In the genomic region with DNA sequence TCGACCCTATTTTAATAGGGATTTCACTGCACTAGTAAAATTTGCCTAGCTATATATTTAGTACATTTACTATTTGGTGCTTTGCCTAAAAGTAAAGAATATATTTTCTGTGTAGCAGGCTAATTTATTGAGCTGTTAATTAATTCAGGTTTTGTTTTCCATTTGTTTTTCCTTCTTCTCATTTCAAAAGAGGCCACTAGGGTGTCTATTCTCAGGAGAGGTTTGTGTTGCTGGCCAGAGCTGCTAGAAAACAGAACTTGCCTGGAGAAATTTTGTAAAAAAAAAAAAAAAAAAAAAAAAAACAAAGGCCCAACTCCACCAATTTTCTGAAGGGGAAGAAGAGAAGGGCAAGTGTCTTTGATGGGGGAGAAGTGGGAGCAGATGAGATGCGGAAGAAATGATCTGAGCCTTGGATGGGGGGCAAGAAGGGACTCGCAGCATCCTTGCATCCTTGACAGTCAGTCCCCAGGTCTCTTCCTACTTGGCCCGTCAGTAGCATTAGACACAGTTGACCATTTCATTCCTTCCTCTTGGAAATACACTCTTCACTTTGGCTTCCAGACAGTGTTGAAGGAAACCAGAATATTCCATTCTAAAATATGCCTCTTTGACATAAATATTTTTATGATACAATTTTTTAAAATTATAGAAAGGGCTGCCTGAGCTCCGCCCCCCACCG, we compare ENCODE assay signal across 21 cellular contexts.
A peak's percentile ranks its signal among the peaks of the same experiment; 100 is the strongest.
DNase-seq lines count a peak whose midpoint lies in the region; ATAC-seq and TF ChIP-seq lines count a peak whose summit lies in the region.
"Had no signal": no experiment of that assay in that cellular context is flagged by ENCODE, and none has a peak within 500 bp of the region (broad histone marks: within the 10 kb centered on the region; RNA-seq: fewer than 3 reads in every experiment).

No MANE protein-coding gene starts in this region.

- CTCF ChIA-PET in WTC11 (lab: Charles Lee): interaction anchor here (0.6 to 1.8 kb wide), 13 partner anchors 11 to 697 kb away, joined by 3 to 8 read pairs (median 4); no protein-coding TSS in a partner anchor

- no peak overlapping the region for H3K27ac Mint-ChIP-seq in WTC11
- no peak overlapping the region for H3K27ac Mint-ChIP-seq in neural progenitor cell
- H3K27ac Mint-ChIP-seq in stimulated activated naive B cell treated with anti-CD40 and anti-IgM and Interleukin-4, amounts not matched to agents 10 μg/mL and 1 μg/mL and 100 μg/mL, for 72 hours: no peak overlapping the region
- H3K27ac Mint-ChIP-seq: B cell had no signal

- H3K79me2 ChIP-seq in neural progenitor cell (ENCODE audit: low read depth): no peaks in the 10 kb centered on the region

- no peaks in the 10 kb centered on the region for H4K20me1 ChIP-seq in neural progenitor cell (ENCODE audit: low read depth)

- H2AFZ ChIP-seq in neural progenitor cell (replicated peaks): no peak overlapping the region

- no peaks in the 10 kb centered on the region for H3K9me3 ChIP-seq in neural progenitor cell (ENCODE audit: low read depth)
- H3K9me3 ChIP-seq: MG63 had no signal

- no peaks in the 10 kb centered on the region for H3K27me3 ChIP-seq in neural progenitor cell
- H3K27me3 ChIP-seq: MG63 had no signal

- no peak overlapping the region for H3K4me3 ChIP-seq in neural progenitor cell
- H3K4me3 ChIP-seq: MG63 had no signal

- peak; percentile 59 for ATAC-seq in WTC11
- ATAC-seq in stimulated activated naive B cell treated with anti-CD40 and anti-IgM and Interleukin-4, amounts not matched to agents 10 μg/mL and 1 μg/mL and 100 μg/mL, for 72 hours (replicated peaks): no peak
- ATAC-seq: HepG2, PC-3, SK-N-SH treated with all-trans-retinoic acid at 6 μM for 48 hours had no signal

- peak overlapping the region; percentile 57 for H3K27ac ChIP-seq in neural progenitor cell
- H3K27ac ChIP-seq: 22Rv1 had no signal

- DNase-seq in DMS 273 (lab: John Stamatoyannopoulos, UW; ENCODE audit: unreplicated experiment) (peak; percentile 4), DMS 273 treated with DMSO at 0.1 percent for 48 hours (lab: John Stamatoyannopoulos, UW) (no peak), WTC11 (ENCODE audit: low spot score) (no peak), neural progenitor cell (ENCODE audit: low spot score) (no peak), KG1 (lab: John Stamatoyannopoulos, UW) (no peak), putamen (ENCODE audit: low spot score) (no peak)
- no peak for DNase-seq in stimulated activated naive B cell treated with anti-CD40 and anti-IgM and Interleukin-4, amounts not matched to agents 10 μg/mL and 1 μg/mL and 100 μg/mL, for 72 hours
- DNase-seq: DMS53; MG63; NCI-H1105 treated with DMSO at 0.1 percent for 48 hours; NCI-H146; NCI-H1930; NCI-H2107; NCI-H524 treated with DMSO at 0.1 percent for 48 hours; NCI-H82; NK-92 treated with Interleukin-12 subunit alpha and Interleukin-12 subunit beta, amount 100 ng/mL, for 24 hours; PC-3 had no signal

- no peaks in the 10 kb centered on the region for H3K27me3 Mint-ChIP-seq in WTC11 (ENCODE audit: low read depth)
- H3K27me3 Mint-ChIP-seq in neural progenitor cell (ENCODE audit: insufficient read depth, low read depth): no peaks in the 10 kb centered on the region
- peaks cover 0 to 5% of the 10 kb centered on the region in 2 donors for H3K27me3 Mint-ChIP-seq in stimulated activated naive B cell treated with anti-CD40 and anti-IgM and Interleukin-4, amounts not matched to agents 10 μg/mL and 1 μg/mL and 100 μg/mL, for 72 hours
- H3K27me3 Mint-ChIP-seq: B cell had no signal

- H3K36me3 Mint-ChIP-seq in WTC11 (no peaks in the 10 kb centered on the region), neural progenitor cell (peaks cover 15% of the 10 kb centered on the region)
- H3K36me3 Mint-ChIP-seq in stimulated activated naive B cell treated with anti-CD40 and anti-IgM and Interleukin-4, amounts not matched to agents 10 μg/mL and 1 μg/mL and 100 μg/mL, for 72 hours: no peaks in the 10 kb centered on the region

- no peak for TF ChIP-seq CTCF in WTC11 (IDR thresholded peaks at IDR 0.05)
- peak; percentile 27 for TF ChIP-seq CTCF in neural progenitor cell (IDR thresholded peaks at IDR 0.05)

- no peaks in the 10 kb centered on the region for H3K9me3 Mint-ChIP-seq in WTC11
- peaks cover 3% of the 10 kb centered on the region for H3K9me3 Mint-ChIP-seq in neural progenitor cell
- peaks cover 0 to 1% of the 10 kb centered on the region in 2 donors for H3K9me3 Mint-ChIP-seq in stimulated activated naive B cell treated with anti-CD40 and anti-IgM and Interleukin-4, amounts not matched to agents 10 μg/mL and 1 μg/mL and 100 μg/mL, for 72 hours

- H3K4me1 ChIP-seq in neural progenitor cell: peaks cover 41% of the 10 kb centered on the region

- H3K4me3 Mint-ChIP-seq in WTC11 (no peak overlapping the region), neural progenitor cell (no peak overlapping the region)
- H3K4me3 Mint-ChIP-seq in stimulated activated naive B cell treated with anti-CD40 and anti-IgM and Interleukin-4, amounts not matched to agents 10 μg/mL and 1 μg/mL and 100 μg/mL, for 72 hours: no peak overlapping the region
- H3K4me3 Mint-ChIP-seq: B cell had no signal

- H3F3A ChIP-seq in neural progenitor cell (ENCODE audit: low read depth): peaks cover 32% of the 10 kb centered on the region

- no peak overlapping the region for H3K4me2 ChIP-seq in neural progenitor cell

- H3K9ac ChIP-seq in neural progenitor cell: no peak overlapping the region

- H3K4me1 Mint-ChIP-seq in WTC11: peaks cover 41% of the 10 kb centered on the region
- H3K4me1 Mint-ChIP-seq in neural progenitor cell: peaks cover 11% of the 10 kb centered on the region
- H3K4me1 Mint-ChIP-seq in stimulated activated naive B cell treated with anti-CD40 and anti-IgM and Interleukin-4, amounts not matched to agents 10 μg/mL and 1 μg/mL and 100 μg/mL, for 72 hours: no peaks in the 10 kb centered on the region
- H3K4me1 Mint-ChIP-seq: B cell had no signal

- POLR2A ChIA-PET in WTC11 (lab: Charles Lee): interaction anchor here (0.7 kb wide), 1 partner anchor 383 kb away, joined by 3 read pairs; no protein-coding TSS in a partner anchor

- H3K36me3 ChIP-seq in neural progenitor cell: no peaks in the 10 kb centered on the region
- H3K36me3 ChIP-seq: MG63 had no signal

TF ChIP-seq in WTC11, 78 proteins besides CTCF, POLR2A, EP300 and RAD21 (continues in another document):
- TF ChIP-seq, protein P1, sequence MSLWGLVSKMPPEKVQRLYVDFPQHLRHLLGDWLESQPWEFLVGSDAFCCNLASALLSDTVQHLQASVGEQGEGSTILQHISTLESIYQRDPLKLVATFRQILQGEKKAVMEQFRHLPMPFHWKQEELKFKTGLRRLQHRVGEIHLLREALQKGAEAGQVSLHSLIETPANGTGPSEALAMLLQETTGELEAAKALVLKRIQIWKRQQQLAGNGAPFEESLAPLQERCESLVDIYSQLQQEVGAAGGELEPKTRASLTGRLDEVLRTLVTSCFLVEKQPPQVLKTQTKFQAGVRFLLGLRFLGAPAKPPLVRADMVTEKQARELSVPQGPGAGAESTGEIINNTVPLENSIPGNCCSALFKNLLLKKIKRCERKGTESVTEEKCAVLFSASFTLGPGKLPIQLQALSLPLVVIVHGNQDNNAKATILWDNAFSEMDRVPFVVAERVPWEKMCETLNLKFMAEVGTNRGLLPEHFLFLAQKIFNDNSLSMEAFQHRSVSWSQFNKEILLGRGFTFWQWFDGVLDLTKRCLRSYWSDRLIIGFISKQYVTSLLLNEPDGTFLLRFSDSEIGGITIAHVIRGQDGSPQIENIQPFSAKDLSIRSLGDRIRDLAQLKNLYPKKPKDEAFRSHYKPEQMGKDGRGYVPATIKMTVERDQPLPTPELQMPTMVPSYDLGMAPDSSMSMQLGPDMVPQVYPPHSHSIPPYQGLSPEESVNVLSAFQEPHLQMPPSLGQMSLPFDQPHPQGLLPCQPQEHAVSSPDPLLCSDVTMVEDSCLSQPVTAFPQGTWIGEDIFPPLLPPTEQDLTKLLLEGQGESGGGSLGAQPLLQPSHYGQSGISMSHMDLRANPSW (CRISPR knock-in tag; conservative IDR thresholded peaks at IDR 0.05; ENCODE audit: low read depth): no peak
- TF ChIP-seq FOXP1 (CRISPR knock-in tag; IDR thresholded peaks at IDR 0.05; ENCODE audit: borderline replicate concordance) (no peak), ZNF396 (CRISPR knock-in tag; IDR thresholded peaks at IDR 0.05; ENCODE audit: borderline replicate concordance) (no peak), EMX1 (CRISPR knock-in tag; IDR thresholded peaks at IDR 0.05) (no peak)
- TF ChIP-seq, protein P2, sequence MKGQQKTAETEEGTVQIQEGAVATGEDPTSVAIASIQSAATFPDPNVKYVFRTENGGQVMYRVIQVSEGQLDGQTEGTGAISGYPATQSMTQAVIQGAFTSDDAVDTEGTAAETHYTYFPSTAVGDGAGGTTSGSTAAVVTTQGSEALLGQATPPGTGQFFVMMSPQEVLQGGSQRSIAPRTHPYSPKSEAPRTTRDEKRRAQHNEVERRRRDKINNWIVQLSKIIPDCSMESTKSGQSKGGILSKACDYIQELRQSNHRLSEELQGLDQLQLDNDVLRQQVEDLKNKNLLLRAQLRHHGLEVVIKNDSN (CRISPR knock-in tag; IDR thresholded peaks at IDR 0.05): no peak
- TF ChIP-seq, protein P3, sequence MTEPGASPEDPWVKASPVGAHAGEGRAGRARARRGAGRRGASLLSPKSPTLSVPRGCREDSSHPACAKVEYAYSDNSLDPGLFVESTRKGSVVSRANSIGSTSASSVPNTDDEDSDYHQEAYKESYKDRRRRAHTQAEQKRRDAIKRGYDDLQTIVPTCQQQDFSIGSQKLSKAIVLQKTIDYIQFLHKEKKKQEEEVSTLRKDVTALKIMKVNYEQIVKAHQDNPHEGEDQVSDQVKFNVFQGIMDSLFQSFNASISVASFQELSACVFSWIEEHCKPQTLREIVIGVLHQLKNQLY (CRISPR knock-in tag; IDR thresholded peaks at IDR 0.05): no peak
